ENCODE assay signal across 12 cellular contexts in genomic region chr4:108053281-108053701, GRCh38.
DNase-seq lines count a peak whose midpoint lies in the region; ATAC-seq and TF ChIP-seq lines count a peak whose summit lies in the region.
"Had no signal": no experiment of that assay in that cellular context is flagged by ENCODE, and none has a peak within 500 bp of the region (broad histone marks: within the 10 kb centered on the region; RNA-seq: fewer than 3 reads in every experiment).

No MANE protein-coding gene starts in this region.

- H3K27ac Mint-ChIP-seq in activated CD4-positive, alpha-beta T cell treated with anti-CD3 and anti-CD28 coated beads, Interleukin-2, amount 10 ng/mL, durations not matched to agents 7 days and 5 days: peak overlapping the region; percentile 77
- peak overlapping the region; percentile 3 for H3K27ac Mint-ChIP-seq in stimulated activated effector memory CD8-positive, alpha-beta T cell treated with anti-CD3 and anti-CD28 coated beads, Interleukin-12 subunit alpha, Interleukin-12 subunit beta, amount 100 ng/mL, for 72 hours
- H3K27ac Mint-ChIP-seq in chondrocyte (ENCODE audit: unreplicated experiment): no peak overlapping the region

- H2BK120ac ChIP-seq in IMR-90 (ENCODE audit: low read depth, low read length): no peak overlapping the region

- H2AK5ac ChIP-seq in IMR-90 (ENCODE audit: low read depth, low read length): no peak overlapping the region

- H4K91ac ChIP-seq in IMR-90 (ENCODE audit: insufficient read depth, low read depth, low read length): no peak overlapping the region

- no peaks in the 10 kb centered on the region for H3K27me3 Mint-ChIP-seq in activated CD4-positive, alpha-beta T cell treated with anti-CD3 and anti-CD28 coated beads, Interleukin-2, amount 10 ng/mL, durations not matched to agents 7 days and 5 days
- no peaks in the 10 kb centered on the region for H3K27me3 Mint-ChIP-seq in chondrocyte (ENCODE audit: low read depth)

- H3K4me2 ChIP-seq in IMR-90 (ENCODE audit: low read depth, low read length): no peak overlapping the region

- ATAC-seq in HG02642 (IDR thresholded peaks at IDR 0.05; ENCODE audit: poor library complexity, unreplicated experiment) (peak; percentile 95), IMR-90 (ENCODE audit: low read depth) (no peak), esophagus mucosa (no peak)
- ATAC-seq in stimulated activated effector memory CD8-positive, alpha-beta T cell treated with anti-CD3 and anti-CD28 coated beads, Interleukin-12 subunit alpha, Interleukin-12 subunit beta, amount 100 ng/mL, for 72 hours: no peak
- ATAC-seq: heart right ventricle had no signal

- peak overlapping the region; percentile 15; the same call in 1 of the 2 replicates for H3K23ac ChIP-seq in IMR-90 (ENCODE audit: low read depth, low read length)

- H3K4me1 Mint-ChIP-seq in activated CD4-positive, alpha-beta T cell treated with anti-CD3 and anti-CD28 coated beads, Interleukin-2, amount 10 ng/mL, durations not matched to agents 7 days and 5 days: peaks cover 90% of the 10 kb centered on the region
- H3K4me1 Mint-ChIP-seq in stimulated activated effector memory CD8-positive, alpha-beta T cell treated with anti-CD3 and anti-CD28 coated beads, Interleukin-12 subunit alpha, Interleukin-12 subunit beta, amount 100 ng/mL, for 72 hours: peaks cover 15% of the 10 kb centered on the region
- no peaks in the 10 kb centered on the region for H3K4me1 Mint-ChIP-seq in chondrocyte (ENCODE audit: low read depth)

- no peaks in the 10 kb centered on the region for H4K20me1 ChIP-seq in IMR-90 (ENCODE audit: insufficient read depth, low read length)

- no peak overlapping the region for H2AK9ac ChIP-seq in IMR-90 (replicated peaks; ENCODE audit: low read depth, low read length, poor library complexity)

- H2BK20ac ChIP-seq in IMR-90 (ENCODE audit: low read depth, low read length): no peak overlapping the region

- no peak overlapping the region for H3K4me3 Mint-ChIP-seq in activated CD4-positive, alpha-beta T cell treated with anti-CD3 and anti-CD28 coated beads, Interleukin-2, amount 10 ng/mL, durations not matched to agents 7 days and 5 days
- H3K4me3 Mint-ChIP-seq in stimulated activated effector memory CD8-positive, alpha-beta T cell treated with anti-CD3 and anti-CD28 coated beads, Interleukin-12 subunit alpha, Interleukin-12 subunit beta, amount 100 ng/mL, for 72 hours: no peak overlapping the region
- no peak overlapping the region for H3K4me3 Mint-ChIP-seq in chondrocyte (ENCODE audit: unreplicated experiment)

- H4K8ac ChIP-seq in IMR-90 (ENCODE audit: low read depth in 2 of 2, low read length in 2 of 2): no peak overlapping the region

- no peak overlapping the region for H4K5ac ChIP-seq in IMR-90 (ENCODE audit: low read depth, low read length)

- no peaks in the 10 kb centered on the region for H3K9me3 ChIP-seq in IMR-90 (ENCODE audit: control insufficient read depth, insufficient read depth, low read length)
- H3K9me3 ChIP-seq: heart right ventricle had no signal

- H3K56ac ChIP-seq in IMR-90 (ENCODE audit: extremely low read depth, insufficient read depth, low read length): no peak overlapping the region

- no peak overlapping the region for H3K14ac ChIP-seq in IMR-90 (replicated peaks; ENCODE audit: low read depth, low read length)

- H2BK5ac ChIP-seq in IMR-90 (ENCODE audit: low read depth, low read length, poor library complexity, severe bottlenecking): no peak overlapping the region

- CTCF ChIA-PET in activated CD4-positive, alpha-beta T cell treated with anti-CD3 and anti-CD28 coated beads, Interleukin-2, amount 10 ng/mL, durations not matched to agents 7 days and 5 days (lab: Charles Lee): interaction anchor here (1.4 kb wide), 1 partner anchor 28 kb away, joined by 4 read pairs; no protein-coding TSS in a partner anchor
- CTCF ChIA-PET in IMR-90 (lab: Yijun Ruan, JAX): interaction anchor here (0.9 to 1.3 kb wide), 2 partner anchors 23 to 34 kb away, joined by 3 to 4 read pairs; no protein-coding TSS in a partner anchor

- TF ChIP-seq POLR2A in IMR-90 (IDR thresholded peaks at IDR 0.05; ENCODE audit: low read depth, low read length): no peak

- WGBS in IMR-90 (ENCODE audit: extremely low coverage in 2 of 2, insufficient read length in 1 of 2), 2 experiments: no CpG with 5 or more reads among the region's 1 CpG

- BruUV-seq in IMR-90 (replicated peaks; lab: Mats Ljungman, UMichigan): no TSS peak

- dilution Hi-C loops in IMR-90 (cut with HindIII; ENCODE audit: low sequenced_read_pairs, unreplicated experiment): no loop called here

- TF ChIP-seq RAD21 in IMR-90 (IDR thresholded peaks at IDR 0.05; ENCODE audit: low read length): no peak

- H3K4ac ChIP-seq in IMR-90 (ENCODE audit: low read depth, low read length): no peak overlapping the region

- no peak overlapping the region for H2BK15ac ChIP-seq in IMR-90 (ENCODE audit: low read depth, low read length)

- peaks cover 79% of the 10 kb centered on the region for H3K36me3 Mint-ChIP-seq in activated CD4-positive, alpha-beta T cell treated with anti-CD3 and anti-CD28 coated beads, Interleukin-2, amount 10 ng/mL, durations not matched to agents 7 days and 5 days (ENCODE audit: low read depth)
- peaks cover 13% of the 10 kb centered on the region for H3K36me3 Mint-ChIP-seq in stimulated activated effector memory CD8-positive, alpha-beta T cell treated with anti-CD3 and anti-CD28 coated beads, Interleukin-12 subunit alpha, Interleukin-12 subunit beta, amount 100 ng/mL, for 72 hours
- no peaks in the 10 kb centered on the region for H3K36me3 Mint-ChIP-seq in chondrocyte (ENCODE audit: low read depth)

- H3K79me1 ChIP-seq in IMR-90 (ENCODE audit: low read depth in 1 of 2, low read length in 2 of 2): no peaks in the 10 kb centered on the region

- POLR2A ChIA-PET in activated CD4-positive, alpha-beta T cell treated with anti-CD3 and anti-CD28 coated beads, Interleukin-2, amount 10 ng/mL, durations not matched to agents 7 days and 5 days (lab: Charles Lee): no interaction called here
- POLR2A ChIA-PET in IMR-90 (lab: Charles Lee; ENCODE audit: unreplicated experiment): no interaction called here

- no peak for DNase-seq in activated CD4-positive, alpha-beta T cell treated with anti-CD3 and anti-CD28 coated beads, Interleukin-2, amount 10 ng/mL, durations not matched to agents 7 days and 5 days
- DNase-seq in activated CD4-positive, alpha-beta T cell treated with anti-CD3 and anti-CD28 coated beads for 1 hour: no peak
- DNase-seq in IMR-90 (no peak), chondrocyte (ENCODE audit: low spot score) (no peak), cortex of kidney (lab: John Stamatoyannopoulos, UW) (no peak)
- DNase-seq in stimulated activated effector memory CD8-positive, alpha-beta T cell treated with anti-CD3 and anti-CD28 coated beads, Interleukin-12 subunit alpha, Interleukin-12 subunit beta, amount 100 ng/mL, for 72 hours (ENCODE audit: low spot score in 2 of 2): no peak
- DNase-seq: heart right ventricle, NCI-H1694 treated with DMSO at 0.1 percent for 48 hours, occipital lobe had no signal

- no peak overlapping the region for H3K4me3 ChIP-seq in IMR-90 (ENCODE audit: insufficient read depth, low read depth, low read length)
- H3K4me3 ChIP-seq: cardiac muscle cell, heart right ventricle had no signal

- H3K4me1 ChIP-seq in IMR-90 (ENCODE audit: control insufficient read depth, insufficient read depth, low read length): no peaks in the 10 kb centered on the region

- H3K9me3 Mint-ChIP-seq in activated CD4-positive, alpha-beta T cell treated with anti-CD3 and anti-CD28 coated beads, Interleukin-2, amount 10 ng/mL, durations not matched to agents 7 days and 5 days: no peaks in the 10 kb centered on the region
- no peaks in the 10 kb centered on the region for H3K9me3 Mint-ChIP-seq in stimulated activated effector memory CD8-positive, alpha-beta T cell treated with anti-CD3 and anti-CD28 coated beads, Interleukin-12 subunit alpha, Interleukin-12 subunit beta, amount 100 ng/mL, for 72 hours
- H3K9me3 Mint-ChIP-seq in chondrocyte (ENCODE audit: low read depth): no peaks in the 10 kb centered on the region

- no peak for TF ChIP-seq CTCF in IMR-90 (conservative IDR thresholded peaks at IDR 0.05; ENCODE audit: low read depth, low read length)
- no peak for TF ChIP-seq CTCF in chondrocyte (IDR thresholded peaks at IDR 0.05)

- H3K27ac ChIP-seq in IMR-90 (ENCODE audit: insufficient read depth, low read length): no peak overlapping the region
- H3K27ac ChIP-seq: cardiac muscle cell, heart right ventricle had no signal

- H3K36me3 ChIP-seq in IMR-90 (ENCODE audit: control insufficient read depth, insufficient read depth, low read length): no peaks in the 10 kb centered on the region
- H3K36me3 ChIP-seq: heart right ventricle had no signal

- no peaks in the 10 kb centered on the region for H3K9me1 ChIP-seq in IMR-90 (ENCODE audit: insufficient read depth, low read length)

- H3K27me3 ChIP-seq in IMR-90 (ENCODE audit: control insufficient read depth, insufficient read depth, low read length): no peaks in the 10 kb centered on the region; the same call in 1 of the 2 replicates
- H3K27me3 ChIP-seq: cardiac muscle cell, heart right ventricle had no signal

- no peak overlapping the region for H3K9ac ChIP-seq in IMR-90 (ENCODE audit: low read depth, low read length)

- in situ Hi-C loops in IMR-90 (cut with MboI; ENCODE audit: low sequenced_read_pairs): no loop called here

- no peak overlapping the region for H3K18ac ChIP-seq in IMR-90 (ENCODE audit: low read depth, low read length)

- no peak overlapping the region for H2AFZ ChIP-seq in IMR-90 (replicated peaks; ENCODE audit: low read length, poor library complexity)

- intact Hi-C loops in IMR-90 (cut with micrococcal nuclease): no loop called here

TF ChIP-seq in IMR-90, 13 proteins besides CTCF, POLR2A, EP300 and RAD21:
- TF ChIP-seq NFE2L2 (IDR thresholded peaks at IDR 0.05; ENCODE audit: low read depth, low read length) (no peak), MAFK (IDR thresholded peaks at IDR 0.05; ENCODE audit: low read depth, low read length) (no peak), RFX5 (IDR thresholded peaks at IDR 0.05; ENCODE audit: low read depth, low read length) (no peak), BHLHE40 (IDR thresholded peaks at IDR 0.05; ENCODE audit: low read depth, low read length) (no peak), CHD1 (IDR thresholded peaks at IDR 0.05; ENCODE audit: low read depth, low read length) (no peak), SMC3 (IDR thresholded peaks at IDR 0.05; ENCODE audit: low read depth, low read length) (no peak)
